In genomic region chr9:122800066-122801060, GRCh38 we compare ENCODE assay signal across 19 cellular contexts. TPM values are rescaled to one million over a fixed set of nuclear protein-coding genes. Genes with fewer than 3 reads are reported as not detected.
DNase-seq lines count a peak whose midpoint lies in the region; ATAC-seq, FAIRE-seq and TF ChIP-seq lines count a peak whose summit lies in the region.
"Had no signal": no experiment of that assay in that cellular context is flagged by ENCODE, and none has a peak within 500 bp of the region (broad histone marks: within the 10 kb centered on the region; RNA-seq: fewer than 3 reads in every experiment).

TSS of gene OR1K1 (plus strand) at chr9:122800123. CDS start at chr9:122800123, 0 bp downstream.

- H2BK12ac ChIP-seq in trophoblast cell (ENCODE audit: low read length) = no peak within 1 kb of the TSS

- no peak within 1 kb of the TSS for H3K23ac ChIP-seq in trophoblast cell (ENCODE audit: low read length)

- TF ChIP-seq RAD21 in SK-N-SH (IDR thresholded peaks at IDR 0.05; ENCODE audit: low read length) = no peak

- ATAC-seq in SK-N-SH treated with all-trans-retinoic acid at 6 μM for 48 hours = no peak
- no peak for ATAC-seq in stimulated activated naive B cell treated with anti-CD40 and anti-IgM and Interleukin-4, amounts not matched to agents 10 μg/mL and 1 μg/mL and 100 μg/mL, for 72 hours (replicated peaks)
- ATAC-seq: CD8-positive, alpha-beta T cell; HepG2 had no signal

- no peaks in the 10 kb centered on the region for H3K9me2 ChIP-seq in SK-N-SH

- H2AFZ ChIP-seq in SK-N-SH (ENCODE audit: low read depth) (0 out of 2 replicates have a peak within 1 kb of the TSS, but pooled peaks have one; percentile 22), trophoblast cell (ENCODE audit: insufficient read depth, low read length, poor library complexity) (no peak within 1 kb of the TSS)

- no peak within 1 kb of the TSS for H4K12ac ChIP-seq in trophoblast cell (ENCODE audit: low read depth, low read length)

- no peaks in the 10 kb centered on the region for H3K4me1 ChIP-seq in SK-N-SH (ENCODE audit: control insufficient read depth in 1 of 2, insufficient read depth in 2 of 2, low read depth in 1 of 2, low read length in 1 of 2)
- peaks cover 0 to 2% of the 10 kb centered on the region in 2 experiments for H3K4me1 ChIP-seq in trophoblast cell (ENCODE audit: control insufficient read depth in 1 of 2, insufficient read depth in 2 of 2, low read length in 2 of 2)
- H3K4me1 ChIP-seq: Caco-2, HAP-1 had no signal

- no peak within 1 kb of the TSS for H3K18ac ChIP-seq in trophoblast cell (ENCODE audit: low read length)

- H3K36me3 ChIP-seq in SK-N-SH (replicated peaks in 1 of 2; ENCODE audit: control insufficient read depth in 1 of 2, insufficient read depth in 2 of 2, low read length in 1 of 2) = no peaks in the 10 kb centered on the region
- no peaks in the 10 kb centered on the region for H3K36me3 ChIP-seq in trophoblast cell (ENCODE audit: control insufficient read depth in 1 of 2, insufficient read depth in 2 of 2, low read length in 2 of 2)
- H3K36me3 ChIP-seq: HAP-1 had no signal

- H3K36me3 Mint-ChIP-seq in stimulated activated naive B cell treated with anti-CD40 and anti-IgM and Interleukin-4, amounts not matched to agents 10 μg/mL and 1 μg/mL and 100 μg/mL, for 72 hours = peaks cover 0 to 6% of the 10 kb centered on the region in 2 donors
- H3K36me3 Mint-ChIP-seq: CD14-positive monocyte; CD8-positive, alpha-beta T cell had no signal

- H4K8ac ChIP-seq in trophoblast cell (ENCODE audit: low read depth, low read length) = no peak within 1 kb of the TSS

- H3K27me3 Mint-ChIP-seq in stimulated activated naive B cell treated with anti-CD40 and anti-IgM and Interleukin-4, amounts not matched to agents 10 μg/mL and 1 μg/mL and 100 μg/mL, for 72 hours = no peaks in the 10 kb centered on the region

- DNase-seq in SK-N-SH = no peak
- DNase-seq in islet precursor cell = peak; percentile 43
- DNase-seq in trophoblast cell = no peak
- DNase-seq in stimulated activated naive B cell treated with anti-CD40 and anti-IgM and Interleukin-4, amounts not matched to agents 10 μg/mL and 1 μg/mL and 100 μg/mL, for 72 hours = no peak
- DNase-seq in GM12891 (ENCODE audit: insufficient read length, low spot score) = no peak
- DNase-seq in stimulated activated naive CD4-positive, alpha-beta T cell (lab: John Stamatoyannopoulos, UW) = no peak
- DNase-seq: CD8-positive, alpha-beta T cell; DMS53; GF-D8; GOT3 had no signal

- no peak within 1 kb of the TSS for H3K4me2 ChIP-seq in SK-N-SH
- H3K4me2 ChIP-seq in trophoblast cell (ENCODE audit: low read length) = no peak within 1 kb of the TSS

- CTCF ChIA-PET in SK-N-SH (lab: Yijun Ruan, JAX) = interaction anchor here (0.9 to 1.3 kb wide), 2 partner anchors 9 to 295 kb away, joined by 3 read pairs; no protein-coding TSS in a partner anchor

- H3K9me3 Mint-ChIP-seq in stimulated activated naive B cell treated with anti-CD40 and anti-IgM and Interleukin-4, amounts not matched to agents 10 μg/mL and 1 μg/mL and 100 μg/mL, for 72 hours = no peaks in the 10 kb centered on the region
- H3K9me3 Mint-ChIP-seq: CD8-positive, alpha-beta T cell had no signal

- H3K27me3 ChIP-seq in SK-N-SH (ENCODE audit: insufficient read depth) (no peaks in the 10 kb centered on the region), trophoblast cell (ENCODE audit: insufficient read depth, low read length) (no peaks in the 10 kb centered on the region)

- no peaks in the 10 kb centered on the region for H3K79me1 ChIP-seq in trophoblast cell (ENCODE audit: low read length)

- 77% methylated on average over 20 of the region's 30 CpGs for WGBS in SK-N-SH (ENCODE audit: low lambda C conversion rate)
- WGBS in trophoblast cell (ENCODE audit: extremely low coverage, insufficient coverage, insufficient read length) = no CpG with 5 or more reads among the region's 30 CpGs

- TF ChIP-seq POLR2A in GM12891 (IDR thresholded peaks at IDR 0.05; ENCODE audit: low read depth, low read length) = no peak

- POLR2A ChIA-PET in SK-N-SH (lab: Yijun Ruan, JAX) = no interaction called here

- H3K4ac ChIP-seq in trophoblast cell (ENCODE audit: low read depth, low read length) = no peak within 1 kb of the TSS

- H2AK5ac ChIP-seq in trophoblast cell (ENCODE audit: low read length) = no peak within 1 kb of the TSS

- H3K79me2 ChIP-seq in SK-N-SH (ENCODE audit: insufficient read depth) (no peaks in the 10 kb centered on the region), trophoblast cell (ENCODE audit: control insufficient read depth, insufficient read depth, low read length, poor library complexity) (no peaks in the 10 kb centered on the region)

- no peaks in the 10 kb centered on the region for H3F3A ChIP-seq in SK-N-SH (replicated peaks; ENCODE audit: insufficient read depth)

- H3K9ac ChIP-seq in SK-N-SH = no peak within 1 kb of the TSS
- peak within 1 kb of the TSS; percentile 25 for H3K9ac ChIP-seq in trophoblast cell (ENCODE audit: low read length)

- no peak within 1 kb of the TSS for H3K27ac Mint-ChIP-seq in stimulated activated naive B cell treated with anti-CD40 and anti-IgM and Interleukin-4, amounts not matched to agents 10 μg/mL and 1 μg/mL and 100 μg/mL, for 72 hours
- H3K27ac Mint-ChIP-seq: CD14-positive monocyte; CD8-positive, alpha-beta T cell had no signal

- peaks cover 4 to 6% of the 10 kb centered on the region in 2 donors for H3K4me1 Mint-ChIP-seq in stimulated activated naive B cell treated with anti-CD40 and anti-IgM and Interleukin-4, amounts not matched to agents 10 μg/mL and 1 μg/mL and 100 μg/mL, for 72 hours
- H3K4me1 Mint-ChIP-seq: CD14-positive monocyte had no signal

- no peak within 1 kb of the TSS for H4K91ac ChIP-seq in trophoblast cell (ENCODE audit: low read depth, low read length)

- H2BK5ac ChIP-seq in trophoblast cell (ENCODE audit: low read depth, low read length, poor library complexity) = no peak within 1 kb of the TSS

- H3K4me3 ChIP-seq in SK-N-SH (ENCODE audit: low read depth in 2 of 2, low read length in 1 of 2) (no peak within 1 kb of the TSS), trophoblast cell (ENCODE audit: low read depth, low read length) (peak within 1 kb of the TSS; percentile 25)
- H3K4me3 ChIP-seq: HAP-1 had no signal

- TF ChIP-seq CTCF in SK-N-SH (IDR thresholded peaks at IDR 0.05) = no peak

- H3K27ac ChIP-seq in SK-N-SH (ENCODE audit: low read depth in 2 of 2, low read length in 1 of 2) (no peak within 1 kb of the TSS), trophoblast cell (ENCODE audit: low read depth, low read length) (no peak within 1 kb of the TSS)
- H3K27ac ChIP-seq: 22Rv1 had no signal

- H3K9me3 ChIP-seq in SK-N-SH (no peaks in the 10 kb centered on the region), trophoblast cell (ENCODE audit: insufficient read depth, low read depth, low read length) (peaks cover 38% of the 10 kb centered on the region)
- H3K9me3 ChIP-seq: Caco-2, HAP-1 had no signal

- FAIRE-seq in GM12891 (lab: Jason Lieb, UNC) = no peak
- FAIRE-seq: GM18507, HepG2, HTR-8/SVneo had no signal

- TF ChIP-seq EP300 in SK-N-SH (IDR thresholded peaks at IDR 0.05; ENCODE audit: borderline replicate concordance in 1 of 2, low read depth in 1 of 2, low read length in 1 of 2) = no peak

- H3K14ac ChIP-seq in trophoblast cell (ENCODE audit: low read length) = no peak within 1 kb of the TSS

- no peak within 1 kb of the TSS for H3K4me3 Mint-ChIP-seq in stimulated activated naive B cell treated with anti-CD40 and anti-IgM and Interleukin-4, amounts not matched to agents 10 μg/mL and 1 μg/mL and 100 μg/mL, for 72 hours
- H3K4me3 Mint-ChIP-seq: CD14-positive monocyte; CD8-positive, alpha-beta T cell had no signal

- no peaks in the 10 kb centered on the region for H4K20me1 ChIP-seq in SK-N-SH (ENCODE audit: insufficient read depth)

- no peak within 1 kb of the TSS for H2BK120ac ChIP-seq in trophoblast cell (ENCODE audit: insufficient read depth, low read length, poor library complexity)

TF ChIP-seq in SK-N-SH, 30 proteins besides CTCF, POLR2A, EP300 and RAD21 (continues in another document):
- TF ChIP-seq CHD2 (IDR thresholded peaks at IDR 0.05; ENCODE audit: low read length, partially characterized antibody) = no peak
- TF ChIP-seq FOXM1 (IDR thresholded peaks at IDR 0.05; ENCODE audit: low read depth) = no peak
- TF ChIP-seq MEF2A (IDR thresholded peaks at IDR 0.05; ENCODE audit: borderline replicate concordance, low read depth) = no peak
- no peak for TF ChIP-seq TCF12 (IDR thresholded peaks at IDR 0.05)

TF ChIP-seq in SK-N-SH treated with all-trans-retinoic acid at 6 μM for 48 hours, 23 proteins besides CTCF, POLR2A, EP300 and RAD21 (continues in another document):
- TF ChIP-seq GLIS3 (CRISPR knock-in tag; IDR thresholded peaks at IDR 0.05) (no peak), BACH2 (CRISPR knock-in tag; IDR thresholded peaks at IDR 0.05; ENCODE audit: borderline replicate concordance) (no peak), TOX (CRISPR knock-in tag; IDR thresholded peaks at IDR 0.05; ENCODE audit: borderline replicate concordance) (no peak), ZNF8 (CRISPR knock-in tag; IDR thresholded peaks at IDR 0.05) (no peak), ISL1 (CRISPR knock-in tag; IDR thresholded peaks at IDR 0.05) (no peak)

TF ChIP-seq in GM12891, 5 proteins besides CTCF, POLR2A, EP300 and RAD21:
- TF ChIP-seq POLR2AphosphoS5 (IDR thresholded peaks at IDR 0.05; ENCODE audit: low read depth, low read length) (no peak), PAX5 (IDR thresholded peaks at IDR 0.05; ENCODE audit: insufficient read depth, low read length, severe bottlenecking) (no peak), POU2F2 (IDR thresholded peaks at IDR 0.05; ENCODE audit: low read depth, low read length) (no peak), SPI1 (IDR thresholded peaks at IDR 0.05; ENCODE audit: low read depth, low read length) (no peak), TAF1 (IDR thresholded peaks at IDR 0.05; ENCODE audit: low read depth, low read length) (no peak)

RNA-seq across cellular contexts. Expression of gene OR1K1, which starts in this region (rescaled TPM):
- polyA plus RNA-seq in SK-N-SH (2012; rRNA removed) = not detected in 2 replicates
- polyA plus RNA-seq in SK-N-SH (2012; cell fraction: cytosol; rRNA removed) = not detected in 2 replicates
- not detected in 2 replicates for polyA plus RNA-seq in SK-N-SH (2012; cell fraction: nucleus; rRNA removed)
- not detected in 2 replicates for polyA plus RNA-seq in trophoblast cell (2013)
- polyA plus RNA-seq in GM12891 (2012; ENCODE audit: low read depth, missing spikeins) = not detected
- polyA plus RNA-seq: BJ, CD14-positive monocyte, HepG2 had no signal
